8 cellular contexts compared by ENCODE assay signal in the genomic region with DNA sequence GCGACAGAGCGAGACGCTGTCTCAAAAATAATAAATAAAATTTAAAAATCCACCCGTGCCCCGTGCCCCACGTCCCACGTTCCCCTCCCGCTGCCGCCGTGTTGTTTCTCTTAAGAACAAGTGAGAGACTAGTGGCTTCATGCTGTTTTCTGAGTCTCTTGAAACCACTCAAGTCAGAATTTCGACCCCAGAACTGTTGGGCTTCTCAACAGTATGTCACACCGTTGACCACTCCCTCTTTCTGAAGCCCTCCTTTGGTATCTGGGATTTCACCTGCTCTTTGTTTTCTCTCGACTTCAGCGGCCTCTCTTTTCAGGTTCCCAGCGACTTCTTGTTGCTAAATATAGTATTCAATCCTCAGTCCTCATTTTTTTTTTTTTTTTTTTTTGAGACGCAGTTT. TPM values are rescaled to one million over a fixed set of nuclear protein-coding genes. Genes with fewer than 3 reads are reported as not detected.
A peak's percentile ranks its signal among the peaks of the same experiment; 100 is the strongest.
DNase-seq lines count a peak whose midpoint lies in the region; ATAC-seq and TF ChIP-seq lines count a peak whose summit lies in the region.

No MANE protein-coding gene starts in this region.

- H3K9ac ChIP-seq in Karpas-422 (ENCODE audit: low read length) (peak overlapping the region; percentile 88), colonic mucosa (ENCODE audit: low read depth in 2 of 2, low read length in 2 of 2) (no peak overlapping the region)

- H3K27me3 ChIP-seq in BJ (ENCODE audit: control insufficient read depth, insufficient read depth, low read length) (no peaks in the 10 kb centered on the region), Karpas-422 (ENCODE audit: low read length) (no peaks in the 10 kb centered on the region), colonic mucosa (no peaks in the 10 kb centered on the region)

- H3K4me3 ChIP-seq in BJ (ENCODE audit: low read depth, low read length) (peak overlapping the region; percentile 71), Karpas-422 (ENCODE audit: low read length) (peak overlapping the region; percentile 87), colonic mucosa (peak overlapping the region; percentile 68)

- no peaks in the 10 kb centered on the region for H3K9me3 Mint-ChIP-seq in natural killer cell treated with Interleukin-12 subunit alpha and Interleukin-12 subunit beta and Interleukin-15 and Interleukin-18, amount 100 ng/mL, for 72 hours

- no peaks in the 10 kb centered on the region for H4K20me1 ChIP-seq in Karpas-422 (ENCODE audit: insufficient read depth, low read depth, low read length)

- H3K36me3 Mint-ChIP-seq in natural killer cell treated with Interleukin-12 subunit alpha and Interleukin-12 subunit beta and Interleukin-15 and Interleukin-18, amount 100 ng/mL, for 72 hours: no peaks in the 10 kb centered on the region

- peak overlapping the region; percentile 84 for H3K4me2 ChIP-seq in Karpas-422 (ENCODE audit: low read depth, low read length, poor library complexity, severe bottlenecking)

- intact Hi-C loops in colonic mucosa (cut with DNase I): no loop called here

- peak overlapping the region; percentile 88 to 98 for H3K27ac Mint-ChIP-seq in natural killer cell treated with Interleukin-12 subunit alpha and Interleukin-12 subunit beta and Interleukin-15 and Interleukin-18, amount 100 ng/mL, for 72 hours

- H3K9me2 ChIP-seq in Karpas-422 (replicated peaks; ENCODE audit: insufficient read depth, low read length): no peaks in the 10 kb centered on the region

- TF ChIP-seq CTCF in BJ (IDR thresholded peaks at IDR 0.05; ENCODE audit: insufficient read depth, low read depth, low read length) (no peak), colonic mucosa (IDR thresholded peaks at IDR 0.05) (no peak)

- peaks cover 33% of the 10 kb centered on the region for H3K4me1 ChIP-seq in Karpas-422 (ENCODE audit: low read length)
- peaks cover 3% of the 10 kb centered on the region for H3K4me1 ChIP-seq in colonic mucosa

- H3K4me3 Mint-ChIP-seq in natural killer cell treated with Interleukin-12 subunit alpha and Interleukin-12 subunit beta and Interleukin-15 and Interleukin-18, amount 100 ng/mL, for 72 hours: peak overlapping the region; percentile 92

- no peak for DNase-seq in BJ (ENCODE audit: low read depth)
- peak; percentile 43 for DNase-seq in Karpas-422
- DNase-seq in colonic mucosa: no peak
- DNase-seq in natural killer cell treated with Interleukin-12 subunit alpha and Interleukin-12 subunit beta and Interleukin-15 and Interleukin-18, amount 100 ng/mL, for 72 hours (ENCODE audit: low spot score): no peak
- DNase-seq in NCI-H345 (lab: John Stamatoyannopoulos, UW): no peak
- DNase-seq in COLO668 (lab: John Stamatoyannopoulos, UW; ENCODE audit: unreplicated experiment): no peak
- no peak for DNase-seq in GF-D8 (lab: John Stamatoyannopoulos, UW)

- H3K9me3 ChIP-seq in Karpas-422 (ENCODE audit: low read length): no peaks in the 10 kb centered on the region
- no peaks in the 10 kb centered on the region for H3K9me3 ChIP-seq in colonic mucosa

- H3K36me3 ChIP-seq in BJ (ENCODE audit: control insufficient read depth, insufficient read depth, low read length) (peaks cover 6% of the 10 kb centered on the region), Karpas-422 (ENCODE audit: insufficient read depth, low read length) (no peaks in the 10 kb centered on the region; the same call in 1 of the 2 replicates), colonic mucosa (no peaks in the 10 kb centered on the region)

- no peaks in the 10 kb centered on the region for H3K27me3 Mint-ChIP-seq in natural killer cell treated with Interleukin-12 subunit alpha and Interleukin-12 subunit beta and Interleukin-15 and Interleukin-18, amount 100 ng/mL, for 72 hours

- CTCF ChIA-PET in BJ (lab: Yijun Ruan, JAX): interaction anchor here (0.6 kb wide), 1 partner anchor 28 kb away, joined by 3 read pairs; no protein-coding TSS in a partner anchor

- peaks cover 35% of the 10 kb centered on the region for H3K79me2 ChIP-seq in Karpas-422 (ENCODE audit: low read length)

- no peak for ATAC-seq in natural killer cell treated with Interleukin-12 subunit alpha and Interleukin-12 subunit beta and Interleukin-15 and Interleukin-18, amount 100 ng/mL, for 72 hours
- ATAC-seq in GM19463 (IDR thresholded peaks at IDR 0.05; ENCODE audit: unreplicated experiment): no peak

- H3K27ac ChIP-seq in Karpas-422 (ENCODE audit: low read length): no peak overlapping the region
- H3K27ac ChIP-seq in colonic mucosa: peak overlapping the region; percentile 71

- H2AFZ ChIP-seq in Karpas-422 (ENCODE audit: low read length): no peak overlapping the region

- H3K4me1 Mint-ChIP-seq in natural killer cell treated with Interleukin-12 subunit alpha and Interleukin-12 subunit beta and Interleukin-15 and Interleukin-18, amount 100 ng/mL, for 72 hours (ENCODE audit: low read depth in 2 of 2): peaks cover 28 to 30% of the 10 kb centered on the region in 2 donors

- POLR2A ChIA-PET in BJ (lab: Charles Lee): no interaction called here

RNA-seq across cellular contexts. Expression of a gene that starts 1.0 kb away (rescaled TPM):
- polyA plus RNA-seq in BJ (2011; rRNA removed): 38.9 and 64.7 TPM in 2 replicates
- polyA minus RNA-seq in BJ (2011; rRNA and poly(A)+ RNA removed): 24.8 and 26.8 TPM in 2 replicates
- 32.8 and 39.6 TPM in 2 replicates for total RNA-seq in Karpas-422 (2014; rRNA removed; shearing (Covaris generic); ENCODE audit: low replicate concordance)
- 10 to 100 TPM; 41.9 to 63.2 TPM for total RNA-seq in colonic mucosa
- total RNA-seq in natural killer cell treated with Interleukin-12 subunit alpha and Interleukin-12 subunit beta and Interleukin-15 and Interleukin-18, amount 100 ng/mL, for 72 hours: 10 to 100 TPM; 50.4 to 62.9 TPM

RNA-seq across cellular contexts. Expression of a gene that starts 24.7 kb away (rescaled TPM):
- 10.9 and 22.8 TPM in 2 replicates for polyA plus RNA-seq in BJ (2011; rRNA removed)
- polyA minus RNA-seq in BJ (2011; rRNA and poly(A)+ RNA removed): 11.8 and 13.4 TPM in 2 replicates
- 19.0 and 72.9 TPM in 2 replicates for total RNA-seq in Karpas-422 (2014; rRNA removed; shearing (Covaris generic); ENCODE audit: low replicate concordance)
- 100 to 1,000 TPM in 1 of 2 donors, 10 to 100 TPM in 1; 48.8 to 177 TPM for total RNA-seq in colonic mucosa
- total RNA-seq in natural killer cell treated with Interleukin-12 subunit alpha and Interleukin-12 subunit beta and Interleukin-15 and Interleukin-18, amount 100 ng/mL, for 72 hours: 100 to 1,000 TPM; 102 to 127 TPM

RNA-seq across cellular contexts. Expression of a gene that starts 34.2 kb away (rescaled TPM):
- polyA plus RNA-seq in BJ (2011; rRNA removed): 0.10 and 0.13 TPM in 2 replicates
- 0.05 TPM in 1 of 2 replicates, not detected in the other for polyA minus RNA-seq in BJ (2011; rRNA and poly(A)+ RNA removed)
- 0.11 and 1.3 TPM in 2 replicates for total RNA-seq in Karpas-422 (2014; rRNA removed; shearing (Covaris generic); ENCODE audit: low replicate concordance)
- total RNA-seq in colonic mucosa: under 1 TPM in 1 of 2 donors, not detected in 1; 0.59 TPM
- total RNA-seq in natural killer cell treated with Interleukin-12 subunit alpha and Interleukin-12 subunit beta and Interleukin-15 and Interleukin-18, amount 100 ng/mL, for 72 hours: 1 to 10 TPM; 2.0 to 2.5 TPM

RNA-seq across cellular contexts. Expression of a gene that starts 37.0 kb away (rescaled TPM):
- 14.6 and 20.0 TPM in 2 replicates for polyA plus RNA-seq in BJ (2011; rRNA removed)
- polyA minus RNA-seq in BJ (2011; rRNA and poly(A)+ RNA removed): 4.9 and 7.3 TPM in 2 replicates
- 59.1 and 109 TPM in 2 replicates for total RNA-seq in Karpas-422 (2014; rRNA removed; shearing (Covaris generic); ENCODE audit: low replicate concordance)
- total RNA-seq in colonic mucosa: 10 to 100 TPM; 21.1 to 35.4 TPM
- total RNA-seq in natural killer cell treated with Interleukin-12 subunit alpha and Interleukin-12 subunit beta and Interleukin-15 and Interleukin-18, amount 100 ng/mL, for 72 hours: 10 to 100 TPM; 43.1 to 68.6 TPM
